16 cellular contexts compared by ENCODE assay signal in genomic region chr6:139820191-139820590, GRCh38.
DNase-seq lines count a peak whose midpoint lies in the region; ATAC-seq and TF ChIP-seq lines count a peak whose summit lies in the region.
"Had no signal": no experiment of that assay in that cellular context is flagged by ENCODE, and none has a peak within 500 bp of the region (broad histone marks: within the 10 kb centered on the region; RNA-seq: fewer than 3 reads in every experiment).

No MANE protein-coding gene starts in this region.

- TF ChIP-seq CTCF in epithelial cell of esophagus (IDR thresholded peaks at IDR 0.05; ENCODE audit: insufficient read depth, low read depth, low read length, missing control alignments), result no peak

- H3K4me3 ChIP-seq in epithelial cell of esophagus (ENCODE audit: low read length), result no peak overlapping the region
- H3K4me3 ChIP-seq: lung had no signal

- DNase-seq in COLO829 (ENCODE audit: low spot score), result peak; percentile 40
- DNase-seq in M059J (ENCODE audit: low read depth), result peak; percentile 86
- peak; percentile 9 for DNase-seq in epithelial cell of esophagus (ENCODE audit: low read depth)
- DNase-seq in non-pigmented ciliary epithelial cell (ENCODE audit: low read depth), result peak; percentile 20
- no peak for DNase-seq in NCI-H187 treated with DMSO at 0.1 percent for 48 hours (lab: John Stamatoyannopoulos, UW)
- no peak for DNase-seq in T-helper 9 cell
- DNase-seq in stimulated activated CD4-positive, alpha-beta T cell treated with anti-CD3 and anti-CD28 coated beads, Interleukin-1b, Interleukin-23, amount 100 ng/mL, for 48 hours, result no peak
- DNase-seq: CD4-positive, alpha-beta memory T cell; head of caudate nucleus; NCI-H1105; NCI-H526 treated with DMSO at 0.1 percent for 48 hours; stimulated activated CD4-positive, alpha-beta T cell treated with anti-CD3 and anti-CD28 coated beads, Interleukin-2, amount 100 ng/mL, for 24 hours; stimulated activated naive CD4-positive, alpha-beta T cell had no signal

- no peak for ATAC-seq in GM21381 (IDR thresholded peaks at IDR 0.05; ENCODE audit: unreplicated experiment)
- ATAC-seq: Right ventricle myocardium inferior had no signal

Comparison
In these comparisons a context has a peak if more than half of its experiments do, and no peak if none do; other contexts are left out.
1. DNase-seq: peak in COLO829 (single experiment), M059J (single experiment), epithelial cell of esophagus (single experiment) and non-pigmented ciliary epithelial cell (single experiment); none in NCI-H187 treated with DMSO at 0.1 percent for 48 hours (single experiment), T-helper 9 cell (single experiment) and stimulated activated CD4-positive, alpha-beta T cell treated with anti-CD3 and anti-CD28 coated beads, Interleukin-1b, Interleukin-23, amount 100 ng/mL, for 48 hours (single experiment).